ENCODE assay signal across 8 cellular contexts in genomic region chr5:172283020-172283861, GRCh38. TPM values are rescaled to one million over a fixed set of nuclear protein-coding genes. Genes with fewer than 3 reads are reported as not detected.
A peak's percentile ranks its signal among the peaks of the same experiment; 100 is the strongest.
DNase-seq lines count a peak whose midpoint lies in the region; ATAC-seq and TF ChIP-seq lines count a peak whose summit lies in the region.

A gene with protein sequence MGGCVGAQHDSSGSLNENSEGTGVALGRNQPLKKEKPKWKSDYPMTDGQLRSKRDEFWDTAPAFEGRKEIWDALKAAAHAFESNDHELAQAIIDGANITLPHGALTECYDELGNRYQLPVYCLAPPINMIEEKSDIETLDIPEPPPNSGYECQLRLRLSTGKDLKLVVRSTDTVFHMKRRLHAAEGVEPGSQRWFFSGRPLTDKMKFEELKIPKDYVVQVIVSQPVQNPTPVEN (minus strand): TSS chr5:172283764. CDS start chr5:172283665, 99 bp downstream.

- peak within 1 kb of the TSS; percentile 95 for H3K9ac ChIP-seq in ES-I3 (ENCODE audit: low read depth, low read length)
- H3K9ac ChIP-seq in adipocyte (ENCODE audit: low read length): peak within 1 kb of the TSS; percentile 95

- intact Hi-C loops in cardiac septum (cut with DNase I): loop anchor here (2.0 to 10.0 kb wide), 4 partner anchors 169 to 368 kb away; partner anchors contain the start of genes FBXW11 and SH3PXD2B
- intact Hi-C loops in transverse colon (cut with DNase I; ENCODE audit: low total_unique reads): no loop called here

- peak; percentile 45 for TF ChIP-seq POLR2A in transverse colon (IDR thresholded peaks at IDR 0.05)

- H3K4me3 ChIP-seq in adipocyte (ENCODE audit: low read length) (peak within 1 kb of the TSS; percentile 88), transverse colon (peak within 1 kb of the TSS; percentile 82 to 97 (median 93))

- H3K9me3 ChIP-seq in ES-I3 (ENCODE audit: control insufficient read depth, insufficient read depth, low read length) (no peaks in the 10 kb centered on the region), adipocyte (ENCODE audit: control insufficient read depth, low read length) (no peaks in the 10 kb centered on the region), transverse colon (no peaks in the 10 kb centered on the region)

- in situ Hi-C loops in transverse colon (cut with MboI; ENCODE audit: low pct_ligation_motif_present in 1 of 4, low pct_unique_long_range_greater_than_20kb in 1 of 4, low sequenced_read_pairs in 3 of 4): loop anchor here in 2 of 4 donors (10.0 to 25.0 kb wide), 3 partner anchors 88 to 178 kb away; partner anchors contain the start of gene EFCAB9 (in 1 of the 2)

- TF ChIP-seq CTCF in transverse colon (IDR thresholded peaks at IDR 0.05): peak; percentile 30 to 49 (median 46)

- 1% methylated on average over 46 of the region's 87 CpGs; no CpG with 5 or more reads in 1 of the 2 donors for WGBS in transverse colon (ENCODE audit: low coverage in 1 of 2), 2 donors

- no peak for TF ChIP-seq EP300 in transverse colon (IDR thresholded peaks at IDR 0.05; ENCODE audit: low read depth)

- ATAC-seq in GM21737 (IDR thresholded peaks at IDR 0.05; ENCODE audit: unreplicated experiment): peak; percentile 85
- peak; percentile 78 for ATAC-seq in SK-N-SH treated with all-trans-retinoic acid at 6 μM for 48 hours

- DNase-seq in KG1 (lab: John Stamatoyannopoulos, UW): peak; percentile 88
- DNase-seq in adipocyte (ENCODE audit: low read depth): peak; percentile 88
- DNase-seq in cardiac septum (ENCODE audit: low spot score): peak; percentile 94
- DNase-seq in pons (ENCODE audit: low spot score): peak; percentile 36
- DNase-seq in transverse colon: peak; percentile 88

- H3K27ac ChIP-seq in transverse colon: peak within 1 kb of the TSS; percentile 88 to 98 (median 96)

- H3K27me3 ChIP-seq in adipocyte (replicated peaks; ENCODE audit: control insufficient read depth, insufficient read depth, low read length) (no peaks in the 10 kb centered on the region), transverse colon (no peaks in the 10 kb centered on the region)

- H3K36me3 ChIP-seq in ES-I3 (ENCODE audit: insufficient read depth, low read length) (no peaks in the 10 kb centered on the region; the same call in 1 of the 2 replicates), adipocyte (ENCODE audit: control insufficient read depth, insufficient read depth, low read length, severe bottlenecking) (no peaks in the 10 kb centered on the region), transverse colon (no peaks in the 10 kb centered on the region)

- H3K4me1 ChIP-seq in ES-I3 (ENCODE audit: insufficient read depth, low read length) (peaks cover 11% of the 10 kb centered on the region), adipocyte (ENCODE audit: control insufficient read depth, insufficient read depth, low read length) (peaks cover 33% of the 10 kb centered on the region), transverse colon (peaks cover 0 to 30% (median 21%) of the 10 kb centered on the region in 4 donors)

TF ChIP-seq in SK-N-SH treated with all-trans-retinoic acid at 6 μM for 48 hours, 23 proteins besides CTCF, POLR2A, EP300 and RAD21:
- TF ChIP-seq TOX (CRISPR knock-in tag; IDR thresholded peaks at IDR 0.05; ENCODE audit: borderline replicate concordance) (no peak), OSR1 (CRISPR knock-in tag; IDR thresholded peaks at IDR 0.05) (no peak), ESRRG (CRISPR knock-in tag; IDR thresholded peaks at IDR 0.05) (no peak)
- TF ChIP-seq, protein P1, sequence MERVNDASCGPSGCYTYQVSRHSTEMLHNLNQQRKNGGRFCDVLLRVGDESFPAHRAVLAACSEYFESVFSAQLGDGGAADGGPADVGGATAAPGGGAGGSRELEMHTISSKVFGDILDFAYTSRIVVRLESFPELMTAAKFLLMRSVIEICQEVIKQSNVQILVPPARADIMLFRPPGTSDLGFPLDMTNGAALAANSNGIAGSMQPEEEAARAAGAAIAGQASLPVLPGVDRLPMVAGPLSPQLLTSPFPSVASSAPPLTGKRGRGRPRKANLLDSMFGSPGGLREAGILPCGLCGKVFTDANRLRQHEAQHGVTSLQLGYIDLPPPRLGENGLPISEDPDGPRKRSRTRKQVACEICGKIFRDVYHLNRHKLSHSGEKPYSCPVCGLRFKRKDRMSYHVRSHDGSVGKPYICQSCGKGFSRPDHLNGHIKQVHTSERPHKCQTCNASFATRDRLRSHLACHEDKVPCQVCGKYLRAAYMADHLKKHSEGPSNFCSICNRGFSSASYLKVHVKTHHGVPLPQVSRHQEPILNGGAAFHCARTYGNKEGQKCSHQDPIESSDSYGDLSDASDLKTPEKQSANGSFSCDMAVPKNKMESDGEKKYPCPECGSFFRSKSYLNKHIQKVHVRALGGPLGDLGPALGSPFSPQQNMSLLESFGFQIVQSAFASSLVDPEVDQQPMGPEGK (CRISPR knock-in tag; IDR thresholded peaks at IDR 0.05; ENCODE audit: borderline replicate concordance): peak; percentile 88
- TF ChIP-seq, protein P2, sequence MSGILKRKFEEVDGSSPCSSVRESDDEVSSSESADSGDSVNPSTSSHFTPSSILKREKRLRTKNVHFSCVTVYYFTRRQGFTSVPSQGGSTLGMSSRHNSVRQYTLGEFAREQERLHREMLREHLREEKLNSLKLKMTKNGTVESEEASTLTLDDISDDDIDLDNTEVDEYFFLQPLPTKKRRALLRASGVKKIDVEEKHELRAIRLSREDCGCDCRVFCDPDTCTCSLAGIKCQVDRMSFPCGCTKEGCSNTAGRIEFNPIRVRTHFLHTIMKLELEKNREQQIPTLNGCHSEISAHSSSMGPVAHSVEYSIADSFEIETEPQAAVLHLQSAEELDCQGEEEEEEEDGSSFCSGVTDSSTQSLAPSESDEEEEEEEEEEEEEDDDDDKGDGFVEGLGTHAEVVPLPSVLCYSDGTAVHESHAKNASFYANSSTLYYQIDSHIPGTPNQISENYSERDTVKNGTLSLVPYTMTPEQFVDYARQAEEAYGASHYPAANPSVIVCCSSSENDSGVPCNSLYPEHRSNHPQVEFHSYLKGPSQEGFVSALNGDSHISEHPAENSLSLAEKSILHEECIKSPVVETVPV (CRISPR knock-in tag; IDR thresholded peaks at IDR 0.05): no peak

RNA-seq across cellular contexts. Expression of the gene that starts here (rescaled TPM):
- total RNA-seq in cardiac septum (11.8 TPM), transverse colon (10 to 100 TPM in 3 of 4 donors, 1 to 10 TPM in 1; 6.0 to 35.4 (median 19.0) TPM)

Comparison
In these comparisons a context has a peak if more than half of its experiments do, and no peak if none do; other contexts are left out.
1. Peak in every context shown above with its lines: DNase-seq, ATAC-seq, H3K4me3 ChIP-seq and H3K27ac ChIP-seq.
2. DNase-seq: peak in every context shown above with its lines; median percentile 94 in cardiac septum; 88 in KG1; 88 in adipocyte; 88 in transverse colon; 36 in pons.